Comparison of ENCODE assay signal across 9 cellular contexts in the genomic region with DNA sequence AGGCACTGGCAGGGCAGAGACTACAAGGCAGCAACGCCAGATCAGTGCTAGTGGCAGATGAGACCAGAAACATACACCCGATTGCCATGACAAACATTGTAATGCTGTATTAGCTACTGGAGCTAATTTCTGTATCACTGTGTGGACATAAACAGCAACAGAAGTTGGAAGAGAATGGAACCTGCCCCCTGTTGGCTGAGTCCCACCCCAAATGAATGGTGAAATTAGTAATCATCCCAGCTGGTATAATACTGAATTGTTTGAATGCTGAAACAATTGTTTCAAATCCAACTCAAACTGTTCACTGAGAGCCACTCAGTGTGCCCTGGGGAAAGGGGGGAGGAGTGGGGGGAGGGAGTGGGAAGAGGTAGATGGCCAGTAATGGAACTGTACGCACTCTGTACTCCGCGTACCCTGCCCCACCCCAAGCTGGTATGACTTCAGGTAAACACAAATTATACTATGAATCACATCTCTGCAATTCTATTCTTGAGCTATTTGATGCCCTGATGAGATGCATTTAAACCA. TPM values are rescaled to one million over a fixed set of nuclear protein-coding genes. Genes with fewer than 3 reads are reported as not detected.
A peak's percentile ranks its signal among the peaks of the same experiment; 100 is the strongest.
DNase-seq lines count a peak whose midpoint lies in the region; ATAC-seq and TF ChIP-seq lines count a peak whose summit lies in the region.
"Had no signal": no experiment of that assay in that cellular context is flagged by ENCODE, and none has a peak within 500 bp of the region (broad histone marks: within the 10 kb centered on the region; RNA-seq: fewer than 3 reads in every experiment).

No MANE protein-coding gene starts in this region.

- H3K4me3 ChIP-seq in thymus (ENCODE audit: low read length) = no peak overlapping the region

- ATAC-seq in GM18868 (IDR thresholded peaks at IDR 0.05; ENCODE audit: unreplicated experiment) = no peak
- no peak for ATAC-seq in HG03280 (IDR thresholded peaks at IDR 0.05; ENCODE audit: unreplicated experiment)

- peaks cover 22 to 36% of the 10 kb centered on the region in 2 donors for H3K4me1 Mint-ChIP-seq in immature natural killer cell

- peaks cover 0 to 11% (median 5%) of the 10 kb centered on the region in 6 donors for H3K9me3 Mint-ChIP-seq in immature natural killer cell

- peak overlapping the region in 4 of 5 donors; percentile 10 to 31 (median 12) for H3K4me3 Mint-ChIP-seq in immature natural killer cell

- peaks cover 5% of the 10 kb centered on the region for H3K9me3 ChIP-seq in thymus (ENCODE audit: control insufficient read depth)

- peaks cover 0 to 11% (median 8%) of the 10 kb centered on the region in 3 donors for H3K36me3 Mint-ChIP-seq in immature natural killer cell

- WGBS in thymus = 85% methylated on average over 5 of the region's 5 CpGs

- H3K27ac ChIP-seq in thymus (ENCODE audit: low read depth) = peak overlapping the region; percentile 79

- peak overlapping the region in 4 of 6 donors; percentile 4 to 60 (median 28) for H3K27ac Mint-ChIP-seq in immature natural killer cell

- no peaks in the 10 kb centered on the region for H3K27me3 ChIP-seq in thymus (ENCODE audit: control insufficient read depth, insufficient read depth)

- H3K27me3 Mint-ChIP-seq in immature natural killer cell (ENCODE audit: low read depth in 3 of 3) = peaks cover 0 to 5% (median 5%) of the 10 kb centered on the region in 3 donors

- peak; percentile 40 for DNase-seq in activated CD4-positive, alpha-beta T cell treated with anti-CD3 and anti-CD28 coated beads, Interleukin-2, amount 50 U/mL, for 1 hour
- no peak for DNase-seq in activated CD4-positive, alpha-beta T cell treated with anti-CD3 and anti-CD28 coated beads, Interleukin-2, amount 50 U/mL, for 48 hours
- DNase-seq in immature natural killer cell (no peak), NCI-H2227 (lab: John Stamatoyannopoulos, UW; ENCODE audit: unreplicated experiment) (no peak)
- DNase-seq: SHP77 had no signal

- peak; percentile 11; the same call in 1 of the 2 replicates for TF ChIP-seq POLR2A in Raji (IDR thresholded peaks at IDR 0.05; ENCODE audit: insufficient read depth, low read depth, low read length)

- no peaks in the 10 kb centered on the region for H3K36me3 ChIP-seq in thymus (ENCODE audit: control insufficient read depth, insufficient read depth)

- peaks cover 22% of the 10 kb centered on the region for H3K4me1 ChIP-seq in thymus (ENCODE audit: control insufficient read depth, insufficient read depth, low read length)

RNA-seq across cellular contexts. Expression of a gene that starts 11.2 kb away (rescaled TPM):
- polyA plus RNA-seq in immature natural killer cell = 1 to 10 TPM; 5.0 to 7.1 (median 5.5) TPM
- polyA plus RNA-seq in thymus = 73.7 TPM

RNA-seq across cellular contexts. Expression of a gene that starts 40.9 kb away (rescaled TPM):
- polyA plus RNA-seq in immature natural killer cell = 10 to 100 TPM; 30.8 to 44.5 (median 35.4) TPM
- polyA plus RNA-seq in thymus = 95.9 TPM
